Comparison of ENCODE assay signal across 10 cellular contexts in the genomic region with DNA sequence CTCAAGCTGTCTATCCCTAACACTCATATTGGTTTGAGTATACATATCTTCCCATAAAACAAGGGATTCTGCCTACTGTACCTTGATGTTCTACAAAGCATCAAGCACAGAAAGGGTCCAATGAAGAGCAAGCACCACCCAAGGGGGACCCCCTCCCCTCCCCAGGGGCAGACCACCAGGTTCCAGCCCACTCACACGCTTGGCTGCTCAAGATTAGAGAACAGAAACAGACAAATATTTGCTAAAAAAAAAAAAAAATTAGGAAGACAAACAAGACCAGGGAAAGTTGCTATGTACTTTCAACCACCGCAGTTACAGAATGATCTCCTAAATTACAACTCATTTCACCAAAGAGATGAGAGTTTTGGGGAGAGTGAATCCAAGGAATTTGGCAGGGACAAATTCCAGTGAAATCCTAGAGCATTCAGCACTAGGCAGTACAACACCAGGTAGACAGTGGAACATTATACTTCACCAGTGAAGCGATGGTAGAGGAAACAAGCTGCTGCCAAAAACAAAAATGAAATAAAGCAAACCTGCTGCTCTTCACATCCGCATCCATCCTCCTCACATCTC. TPM values are rescaled to one million over a fixed set of nuclear protein-coding genes. Genes with fewer than 3 reads are reported as not detected.
A peak's percentile ranks its signal among the peaks of the same experiment; 100 is the strongest.
DNase-seq lines count a peak whose midpoint lies in the region; ATAC-seq and TF ChIP-seq lines count a peak whose summit lies in the region.
"Had no signal": no experiment of that assay in that cellular context is flagged by ENCODE, and none has a peak within 500 bp of the region (broad histone marks: within the 10 kb centered on the region; RNA-seq: fewer than 3 reads in every experiment).

No MANE protein-coding gene starts in this region.

- DNase-seq in naive B cell, result no peak
- DNase-seq in DMS79 (lab: John Stamatoyannopoulos, UW), result no peak
- DNase-seq in lower lobe of right lung, result no peak
- DNase-seq: NCI-H748 treated with DMSO at 0.1 percent for 48 hours, T-helper 9 cell had no signal

- no peaks in the 10 kb centered on the region for H3K36me3 ChIP-seq in lower lobe of right lung

- H3K27ac ChIP-seq in lower lobe of right lung, result no peak overlapping the region

- peaks cover 74% of the 10 kb centered on the region for H3K4me1 ChIP-seq in lower lobe of right lung

- no peaks in the 10 kb centered on the region for H3K27me3 Mint-ChIP-seq in naive B cell

- TF ChIP-seq CTCF in lower lobe of right lung (IDR thresholded peaks at IDR 0.05), result no peak

- intact Hi-C loops in lower lobe of right lung (cut with DNase I), result no loop called here

- no peaks in the 10 kb centered on the region for H3K36me3 Mint-ChIP-seq in naive B cell

- no peaks in the 10 kb centered on the region for H3K9me3 ChIP-seq in lower lobe of right lung

- peak; percentile 27 for ATAC-seq in GM18498 (IDR thresholded peaks at IDR 0.05; ENCODE audit: unreplicated experiment)
- peak; percentile 31 for ATAC-seq in GM19452 (IDR thresholded peaks at IDR 0.05; ENCODE audit: unreplicated experiment)
- ATAC-seq in HG03457 (IDR thresholded peaks at IDR 0.05; ENCODE audit: unreplicated experiment), result peak; percentile 13
- ATAC-seq in naive B cell (ENCODE audit: low read depth in 2 of 2), result no peak
- ATAC-seq in GM18520 (IDR thresholded peaks at IDR 0.05; ENCODE audit: unreplicated experiment), result no peak
- ATAC-seq in lower lobe of right lung, result no peak

- H3K4me3 ChIP-seq in lower lobe of right lung, result no peak overlapping the region

- peak overlapping the region in 5 of 6 donors; percentile 7 to 74 (median 48) for H3K27ac Mint-ChIP-seq in naive B cell
- H3K27ac Mint-ChIP-seq: activated naive CD4-positive, alpha-beta T cell treated with anti-CD3 and anti-CD28 coated beads for 36 hours had no signal

- no peaks in the 10 kb centered on the region for H3K9me3 Mint-ChIP-seq in naive B cell
- H3K9me3 Mint-ChIP-seq: activated naive CD4-positive, alpha-beta T cell treated with anti-CD3 and anti-CD28 coated beads for 36 hours had no signal

- H3K27me3 ChIP-seq in lower lobe of right lung (ENCODE audit: low read depth), result no peaks in the 10 kb centered on the region

- H3K4me1 Mint-ChIP-seq in naive B cell, result peaks cover 33 to 49% (median 33%) of the 10 kb centered on the region in 3 donors

- H3K4me3 Mint-ChIP-seq in naive B cell, result peak overlapping the region in 3 of 8 donors; percentile 33 to 80 (median 65)
- H3K4me3 Mint-ChIP-seq: activated naive CD4-positive, alpha-beta T cell treated with anti-CD3 and anti-CD28 coated beads for 36 hours had no signal

RNA-seq across cellular contexts. Expression of a gene that starts 17.0 kb away (rescaled TPM):
- 10 to 100 TPM in 1 of 6 donors, 1 to 10 TPM in 4, not detected in 1; 1.2 to 63.3 (median 2.7) TPM for polyA plus RNA-seq in naive B cell (ENCODE audit: low read depth in 6 of 6)
- total RNA-seq in lower lobe of right lung, result 73.5 TPM

Comparison
In these comparisons a context has a peak if more than half of its experiments do, and no peak if none do; other contexts are left out.
1. ATAC-seq: peak in GM18498 (single experiment), GM19452 (single experiment) and HG03457 (single experiment); none in naive B cell (0 of 2), GM18520 (single experiment) and lower lobe of right lung (0 of 2).